Comparison of ENCODE assay signal across 22 cellular contexts in the genomic region with DNA sequence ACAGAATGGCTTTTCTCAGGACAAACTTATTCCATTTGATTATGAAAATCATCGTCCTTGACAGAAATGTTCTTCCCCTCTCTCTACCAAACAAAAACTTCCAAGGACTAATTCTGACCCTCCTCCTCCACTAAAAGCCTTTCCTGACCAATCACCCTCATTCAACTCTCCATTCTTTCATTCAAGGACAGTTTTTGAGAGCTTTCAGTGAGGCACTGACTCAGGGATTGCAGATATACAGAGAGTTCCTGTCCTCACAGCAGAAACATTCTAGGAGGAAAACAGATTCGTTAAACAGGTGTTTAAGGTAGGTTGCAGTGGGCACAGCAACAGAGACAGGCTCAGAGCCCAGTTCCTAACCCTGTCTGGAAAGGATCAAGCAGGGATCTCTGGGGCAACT. TPM values are rescaled to one million over a fixed set of nuclear protein-coding genes. Genes with fewer than 3 reads are reported as not detected.
DNase-seq lines count a peak whose midpoint lies in the region; ATAC-seq and TF ChIP-seq lines count a peak whose summit lies in the region.
"Had no signal": no experiment of that assay in that cellular context is flagged by ENCODE, and none has a peak within 500 bp of the region (broad histone marks: within the 10 kb centered on the region; RNA-seq: fewer than 3 reads in every experiment).

No MANE protein-coding gene starts in this region.

- POLR2A ChIA-PET in Panc1 (lab: Charles Lee) = no interaction called here

- H3K9me3 Mint-ChIP-seq in stimulated activated naive CD8-positive, alpha-beta T cell treated with anti-CD3 and anti-CD28 coated beads, Interleukin-15, Interleukin-2, amounts not matched to agents 100 ng/mL and 50 ng/mL, for 24 hours = no peaks in the 10 kb centered on the region

- no peak for TF ChIP-seq CTCF in Panc1 (IDR thresholded peaks at IDR 0.05)
- no peak for TF ChIP-seq CTCF in lower leg skin (IDR thresholded peaks at IDR 0.05)

- H3K4me3 Mint-ChIP-seq in stimulated activated naive CD8-positive, alpha-beta T cell treated with anti-CD3 and anti-CD28 coated beads, Interleukin-15, Interleukin-2, amounts not matched to agents 100 ng/mL and 50 ng/mL, for 24 hours = peak overlapping the region; percentile 28

- H3K27ac Mint-ChIP-seq in stimulated activated naive CD8-positive, alpha-beta T cell treated with anti-CD3 and anti-CD28 coated beads, Interleukin-15, Interleukin-2, amounts not matched to agents 100 ng/mL and 50 ng/mL, for 24 hours = no peak overlapping the region
- H3K27ac Mint-ChIP-seq: activated CD4-positive, alpha-beta T cell treated with anti-CD3 and anti-CD28 coated beads for 36 hours; CD14-positive monocyte had no signal

- no peaks in the 10 kb centered on the region for H3K27me3 ChIP-seq in Panc1 (ENCODE audit: control insufficient read depth, insufficient read depth, low read length)
- H3K27me3 ChIP-seq: upper lobe of right lung had no signal

- H3K27me3 Mint-ChIP-seq in stimulated activated naive CD8-positive, alpha-beta T cell treated with anti-CD3 and anti-CD28 coated beads, Interleukin-15, Interleukin-2, amounts not matched to agents 100 ng/mL and 50 ng/mL, for 24 hours = peaks cover 13% of the 10 kb centered on the region

- no TSS peak for BruUV-seq in Panc1 (replicated peaks; lab: Mats Ljungman, UMichigan)

- H3K4me1 ChIP-seq in Panc1 (ENCODE audit: control insufficient read depth, insufficient read depth, low read length) (peaks cover 12% of the 10 kb centered on the region), mesodermal cell (ENCODE audit: control insufficient read depth, insufficient read depth, low read length, poor library complexity, severe bottlenecking) (peaks cover 8% of the 10 kb centered on the region)

- TF ChIP-seq POLR2A in lower leg skin (IDR thresholded peaks at IDR 0.05) (no peak), GM18505 (IDR thresholded peaks at IDR 0.05; ENCODE audit: borderline replicate concordance, extremely low read depth, insufficient read depth, insufficient read length) (no peak)

- H3K4me1 Mint-ChIP-seq in stimulated activated naive CD8-positive, alpha-beta T cell treated with anti-CD3 and anti-CD28 coated beads, Interleukin-15, Interleukin-2, amounts not matched to agents 100 ng/mL and 50 ng/mL, for 24 hours (ENCODE audit: low read depth) = peaks cover 56% of the 10 kb centered on the region

- H3K27ac ChIP-seq in Panc1 (ENCODE audit: low read length) (peak overlapping the region; percentile 54), mesodermal cell (ENCODE audit: low read depth, low read length, severe bottlenecking) (peak overlapping the region; percentile 36)
- H3K27ac ChIP-seq: upper lobe of right lung had no signal

- in situ Hi-C loops in Panc1 (cut with HindIII; ENCODE audit: low pct_unique_long_range_greater_than_20kb, low sequenced_read_pairs) = no loop called here

- no peak for DNase-seq in stimulated activated naive CD8-positive, alpha-beta T cell treated with anti-CD3 and anti-CD28 coated beads, Interleukin-15, Interleukin-2, amounts not matched to agents 100 U/mL and 50 U/mL, for 24 hours
- no peak for DNase-seq in Panc1 (ENCODE audit: low read depth, low spot score)
- DNase-seq in midbrain (lab: John Stamatoyannopoulos, UW) = no peak
- DNase-seq in lower leg skin (ENCODE audit: low spot score in 2 of 2) = no peak
- no peak for DNase-seq in NCI-H1105 (lab: John Stamatoyannopoulos, UW)
- DNase-seq: activated CD4-positive, alpha-beta T cell treated with anti-CD3 and anti-CD28 coated beads for 36 hours; effector CD8-positive, alpha-beta T cell; GF-D8; KG1; mucosa of descending colon; NCI-H187 treated with DMSO at 0.1 percent for 48 hours; NCI-H524 treated with DMSO at 0.1 percent for 48 hours; stimulated activated CD4-positive, alpha-beta T cell treated with anti-CD3 and anti-CD28 coated beads, Interleukin-2, amount 100 ng/mL, for 24 hours; stimulated activated CD8-positive, alpha-beta memory T cell treated with anti-CD3 and anti-CD28 coated beads, Interleukin-4, amount 100 ng/mL, for 48 hours; upper lobe of right lung had no signal

- no peak for ATAC-seq in stimulated activated naive CD8-positive, alpha-beta T cell treated with anti-CD3 and anti-CD28 coated beads, Interleukin-15, Interleukin-2, amounts not matched to agents 100 U/mL and 50 U/mL, for 24 hours
- no peak for ATAC-seq in Panc1
- ATAC-seq in GM18505 (IDR thresholded peaks at IDR 0.05; ENCODE audit: unreplicated experiment) = no peak
- ATAC-seq: activated CD4-positive, alpha-beta T cell treated with anti-CD3 and anti-CD28 coated beads for 36 hours; mucosa of descending colon; upper lobe of right lung had no signal

- intact Hi-C loops in Panc1 (cut with micrococcal nuclease; ENCODE audit: unreplicated experiment) (loop anchor here (5.0 to 10.0 kb wide), 2 partner anchors 114 to 222 kb away; partner anchors contain the start of gene PATL1), lower leg skin (cut with DNase I; ENCODE audit: low total_unique reads) (no loop called here)

- H3K36me3 Mint-ChIP-seq in stimulated activated naive CD8-positive, alpha-beta T cell treated with anti-CD3 and anti-CD28 coated beads, Interleukin-15, Interleukin-2, amounts not matched to agents 100 ng/mL and 50 ng/mL, for 24 hours (ENCODE audit: low read depth) = peaks cover 12% of the 10 kb centered on the region

- CTCF ChIA-PET in Panc1 (lab: Charles Lee) = no interaction called here

- 75 to 83% methylated on average over 2 of the region's 2 CpGs for WGBS in mesodermal cell (ENCODE audit: insufficient coverage in 2 of 2), 2 experiments
- 49 to 53% methylated on average over 2 of the region's 2 CpGs for WGBS in lower leg skin, 2 donors

- no peaks in the 10 kb centered on the region for H3K36me3 ChIP-seq in Panc1 (ENCODE audit: control insufficient read depth, insufficient read depth, low read length)
- no peaks in the 10 kb centered on the region for H3K36me3 ChIP-seq in mesodermal cell (ENCODE audit: control insufficient read depth, insufficient read depth, low read length)
- H3K36me3 ChIP-seq: upper lobe of right lung had no signal

- no peaks in the 10 kb centered on the region for H3K9me3 ChIP-seq in Panc1 (ENCODE audit: control insufficient read depth, insufficient read depth, low read depth, low read length)
- H3K9me3 ChIP-seq in mesodermal cell (ENCODE audit: control insufficient read depth, low read length) = no peaks in the 10 kb centered on the region
- H3K9me3 ChIP-seq: mucosa of descending colon, upper lobe of right lung had no signal

- H3K4me3 ChIP-seq in Panc1 (ENCODE audit: low read depth in 2 of 2, low read length in 2 of 2) = peak overlapping the region; percentile 89 to 95; a peak in 3 of 4 replicates
- peak overlapping the region; percentile 60 for H3K4me3 ChIP-seq in mesodermal cell (ENCODE audit: extremely low read depth, insufficient read depth, low read length, poor library complexity, severe bottlenecking)
- no peak overlapping the region for H3K4me3 ChIP-seq in lower leg skin (ENCODE audit: low read depth, poor library complexity, severe bottlenecking)
- H3K4me3 ChIP-seq: mucosa of descending colon had no signal

RNA-seq across cellular contexts. Expression of gene OR4D9, which starts 41.5 kb away (rescaled TPM):
- total RNA-seq in Panc1 (2021; ENCODE audit: unreplicated experiment) (not detected), lower leg skin (not detected)
- not detected for polyA plus RNA-seq in Panc1 (2012; ENCODE audit: insufficient read length)
- not detected for polyA plus RNA-seq in mesodermal cell (2013, experiment 1 of 2)
- polyA plus RNA-seq in mesodermal cell (2013, experiment 2 of 2) = not detected
- total RNA-seq: activated CD4-positive, alpha-beta T cell treated with anti-CD3 and anti-CD28 coated beads for 36 hours; fibroblast of villous mesenchyme; mucosa of descending colon; RPMI7951; T-helper 1 cell treated with Interleukin-12 subunit alpha and Interleukin-12 subunit beta and Interleukin-4 antibody, amounts not matched to agents 30 ng/mL and 1 ng/mL, for 36 hours; upper lobe of right lung had no signal
- polyA plus RNA-seq: CD14-positive monocyte had no signal

RNA-seq across cellular contexts. Expression of gene OR4D11, which starts 49.5 kb away (rescaled TPM):
- total RNA-seq in Panc1 (2021; ENCODE audit: unreplicated experiment) (not detected), lower leg skin (not detected)
- polyA plus RNA-seq in Panc1 (2012; ENCODE audit: insufficient read length) = not detected
- not detected for polyA plus RNA-seq in mesodermal cell (2013, experiment 1 of 2)
- polyA plus RNA-seq in mesodermal cell (2013, experiment 2 of 2) = not detected
- total RNA-seq: activated CD4-positive, alpha-beta T cell treated with anti-CD3 and anti-CD28 coated beads for 36 hours; fibroblast of villous mesenchyme; mucosa of descending colon; RPMI7951; T-helper 1 cell treated with Interleukin-12 subunit alpha and Interleukin-12 subunit beta and Interleukin-4 antibody, amounts not matched to agents 30 ng/mL and 1 ng/mL, for 36 hours; upper lobe of right lung had no signal
- polyA plus RNA-seq: CD14-positive monocyte had no signal
